In genomic region chr5:125699860-125700259, GRCh38 we compare ENCODE assay signal across 18 cellular contexts.
DNase-seq lines count a peak whose midpoint lies in the region; ATAC-seq and TF ChIP-seq lines count a peak whose summit lies in the region.
"Had no signal": no experiment of that assay in that cellular context is flagged by ENCODE, and none has a peak within 500 bp of the region (broad histone marks: within the 10 kb centered on the region; RNA-seq: fewer than 3 reads in every experiment).

No MANE protein-coding gene starts in this region.

- H2BK120ac ChIP-seq in IMR-90 (ENCODE audit: low read depth, low read length) = no peak overlapping the region

- H3K36me3 Mint-ChIP-seq in Caco-2 (ENCODE audit: insufficient read depth, unreplicated experiment) = no peaks in the 10 kb centered on the region
- peaks cover 13% of the 10 kb centered on the region for H3K36me3 Mint-ChIP-seq in brain
- peaks cover 12% of the 10 kb centered on the region for H3K36me3 Mint-ChIP-seq in nephron (ENCODE audit: low read depth)
- no peaks in the 10 kb centered on the region for H3K36me3 Mint-ChIP-seq in HFFc6 (ENCODE audit: low read depth)
- H3K36me3 Mint-ChIP-seq: stimulated activated effector memory CD8-positive, alpha-beta T cell treated with anti-CD3 and anti-CD28 coated beads, Interleukin-12 subunit alpha, Interleukin-12 subunit beta, amount 100 ng/mL, for 72 hours had no signal

- ATAC-seq in IMR-90 (ENCODE audit: low read depth) (no peak), HG02884 (IDR thresholded peaks at IDR 0.05; ENCODE audit: unreplicated experiment) (no peak)
- ATAC-seq: stimulated activated effector memory CD8-positive, alpha-beta T cell treated with anti-CD3 and anti-CD28 coated beads, Interleukin-12 subunit alpha, Interleukin-12 subunit beta, amount 100 ng/mL, for 72 hours had no signal

- H3K4me1 ChIP-seq in Caco-2 = peaks cover 36% of the 10 kb centered on the region
- peaks cover 3% of the 10 kb centered on the region; the same call in 1 of the 2 replicates for H3K4me1 ChIP-seq in IMR-90 (ENCODE audit: control insufficient read depth, insufficient read depth, low read length)

- H2AFZ ChIP-seq in IMR-90 (replicated peaks; ENCODE audit: low read length, poor library complexity) = no peak overlapping the region

- in situ Hi-C loops in IMR-90 (cut with MboI; ENCODE audit: low sequenced_read_pairs) = no loop called here

- POLR2A ChIA-PET in Caco-2 (lab: Charles Lee) = interaction anchor here (0.6 to 1.4 kb wide), 2 partner anchors 17 to 1119 kb away, joined by 4 to 7 read pairs; no protein-coding TSS in a partner anchor
- POLR2A ChIA-PET in IMR-90 (lab: Charles Lee; ENCODE audit: unreplicated experiment) = no interaction called here

- H3K27ac Mint-ChIP-seq in Caco-2 (ENCODE audit: unreplicated experiment) (peak overlapping the region; percentile 94), brain (peak overlapping the region in 4 of 5 experiments; percentile 29 to 87 (median 76)), nephron (peak overlapping the region; percentile 91 to 95 (median 94)), HFFc6 (no peak overlapping the region)
- H3K27ac Mint-ChIP-seq: activated naive CD4-positive, alpha-beta T cell treated with anti-CD3 and anti-CD28 coated beads for 36 hours; stimulated activated effector memory CD8-positive, alpha-beta T cell treated with anti-CD3 and anti-CD28 coated beads, Interleukin-12 subunit alpha, Interleukin-12 subunit beta, amount 100 ng/mL, for 72 hours had no signal

- H3K56ac ChIP-seq in IMR-90 (ENCODE audit: extremely low read depth, insufficient read depth, low read length) = no peak overlapping the region

- intact Hi-C loops in Caco-2 (cut with micrococcal nuclease; ENCODE audit: unreplicated experiment) = loop anchor here (1.0 kb wide), 2 partner anchors 17 to 31 kb away; no protein-coding TSS in a partner anchor
- intact Hi-C loops in IMR-90 (cut with micrococcal nuclease) = no loop called here

- no peak overlapping the region for H3K27ac ChIP-seq in IMR-90 (ENCODE audit: insufficient read depth, low read length)
- H3K27ac ChIP-seq: neutrophil had no signal

- TF ChIP-seq CTCF in Caco-2 (IDR thresholded peaks at IDR 0.05; ENCODE audit: insufficient read depth in 1 of 2, low read depth in 1 of 2, low read length in 1 of 2, severe bottlenecking in 1 of 2, unreplicated experiment in 1 of 2) (no peak), IMR-90 (conservative IDR thresholded peaks at IDR 0.05; ENCODE audit: low read depth, low read length) (no peak), brain (conservative IDR thresholded peaks at IDR 0.05) (no peak), nephron (IDR thresholded peaks at IDR 0.05; ENCODE audit: unreplicated experiment in 3 of 3) (no peak), HFFc6 (IDR thresholded peaks at IDR 0.05) (no peak)

- no TSS peak for BruUV-seq in Caco-2 (replicated peaks; lab: Mats Ljungman, UMichigan)
- BruUV-seq in IMR-90 (replicated peaks; lab: Mats Ljungman, UMichigan) = no TSS peak

- H2AK9ac ChIP-seq in IMR-90 (replicated peaks; ENCODE audit: low read depth, low read length, poor library complexity) = no peak overlapping the region

- no peak overlapping the region for H2BK5ac ChIP-seq in IMR-90 (ENCODE audit: low read depth, low read length, poor library complexity, severe bottlenecking)

- H4K8ac ChIP-seq in IMR-90 (ENCODE audit: low read depth in 2 of 2, low read length in 2 of 2) = peak overlapping the region in 1 of 2 experiments; percentile 20; a peak in 1 of 4 replicates

- no peak overlapping the region for H4K91ac ChIP-seq in IMR-90 (ENCODE audit: insufficient read depth, low read depth, low read length)

- H3K23ac ChIP-seq in IMR-90 (ENCODE audit: low read depth, low read length) = no peak overlapping the region

- WGBS in IMR-90 (ENCODE audit: extremely low coverage in 2 of 2, insufficient read length in 1 of 2), 2 experiments = no CpG with 5 or more reads among the region's 2 CpGs

- peak overlapping the region; percentile 16; the same call in 1 of the 2 replicates for H3K14ac ChIP-seq in IMR-90 (replicated peaks; ENCODE audit: low read depth, low read length)

- no peak overlapping the region for H3K18ac ChIP-seq in IMR-90 (ENCODE audit: low read depth, low read length)

- H3K36me3 ChIP-seq in Caco-2 (ENCODE audit: control insufficient read depth, insufficient read depth, low read length) (no peaks in the 10 kb centered on the region), IMR-90 (ENCODE audit: control insufficient read depth, insufficient read depth, low read length) (no peaks in the 10 kb centered on the region)
- H3K36me3 ChIP-seq: neutrophil, uterus had no signal

- H3K4me1 Mint-ChIP-seq in Caco-2 (ENCODE audit: low read depth, unreplicated experiment) = peaks cover 32% of the 10 kb centered on the region
- peaks cover 41% of the 10 kb centered on the region for H3K4me1 Mint-ChIP-seq in brain
- H3K4me1 Mint-ChIP-seq in nephron = peaks cover 48% of the 10 kb centered on the region
- no peaks in the 10 kb centered on the region for H3K4me1 Mint-ChIP-seq in HFFc6 (ENCODE audit: low read depth)
- H3K4me1 Mint-ChIP-seq: stimulated activated effector memory CD8-positive, alpha-beta T cell treated with anti-CD3 and anti-CD28 coated beads, Interleukin-12 subunit alpha, Interleukin-12 subunit beta, amount 100 ng/mL, for 72 hours had no signal

- dilution Hi-C loops in IMR-90 (cut with HindIII; ENCODE audit: low sequenced_read_pairs, unreplicated experiment) = no loop called here

- no peak overlapping the region for H3K4ac ChIP-seq in IMR-90 (ENCODE audit: low read depth, low read length)

- no peaks in the 10 kb centered on the region for H4K20me1 ChIP-seq in IMR-90 (ENCODE audit: insufficient read depth, low read length)

- H2AK5ac ChIP-seq in IMR-90 (ENCODE audit: low read depth, low read length) = no peak overlapping the region

- H3K27me3 Mint-ChIP-seq in Caco-2 (ENCODE audit: insufficient read depth, unreplicated experiment) (no peaks in the 10 kb centered on the region), brain (no peaks in the 10 kb centered on the region), nephron (ENCODE audit: low read depth) (peaks cover 4% of the 10 kb centered on the region), HFFc6 (ENCODE audit: insufficient read depth) (no peaks in the 10 kb centered on the region)

- H3K9me3 ChIP-seq in Caco-2 (peaks cover 5% of the 10 kb centered on the region; the same call in 1 of the 2 replicates), IMR-90 (ENCODE audit: control insufficient read depth, insufficient read depth, low read length) (no peaks in the 10 kb centered on the region)
- H3K9me3 ChIP-seq: body of pancreas, neutrophil had no signal

- CTCF ChIA-PET in Caco-2 (lab: Charles Lee) = interaction anchor here (0.6 kb wide), 1 partner anchor 17 kb away, joined by 3 read pairs; no protein-coding TSS in a partner anchor
- CTCF ChIA-PET in IMR-90 (lab: Yijun Ruan, JAX) = no interaction called here

- no peak for TF ChIP-seq RAD21 in IMR-90 (IDR thresholded peaks at IDR 0.05; ENCODE audit: low read length)

- no peaks in the 10 kb centered on the region for H3K79me1 ChIP-seq in IMR-90 (ENCODE audit: low read depth in 1 of 2, low read length in 2 of 2)

- no peak overlapping the region for H2BK15ac ChIP-seq in IMR-90 (ENCODE audit: low read depth, low read length)

- H3K9me1 ChIP-seq in IMR-90 (ENCODE audit: insufficient read depth, low read length) = no peaks in the 10 kb centered on the region

- no peak overlapping the region for H4K5ac ChIP-seq in IMR-90 (ENCODE audit: low read depth, low read length)

- H2BK20ac ChIP-seq in IMR-90 (ENCODE audit: low read depth, low read length) = 0 out of 2 replicates have a peak overlapping the region, but pooled peaks have one; percentile 1

- no peaks in the 10 kb centered on the region for H3K27me3 ChIP-seq in Caco-2 (replicated peaks; ENCODE audit: control insufficient read depth, insufficient read depth, low read length)
- no peaks in the 10 kb centered on the region for H3K27me3 ChIP-seq in IMR-90 (ENCODE audit: control insufficient read depth, insufficient read depth, low read length)
- H3K27me3 ChIP-seq: body of pancreas, neutrophil, uterus had no signal

- no peak for TF ChIP-seq POLR2A in IMR-90 (IDR thresholded peaks at IDR 0.05; ENCODE audit: low read depth, low read length)

- no peak overlapping the region; the same call in 1 of the 2 replicates for H3K4me3 ChIP-seq in Caco-2 (ENCODE audit: low read depth, low read length)
- H3K4me3 ChIP-seq in IMR-90 (ENCODE audit: insufficient read depth, low read depth, low read length) = no peak overlapping the region
- H3K4me3 ChIP-seq: body of pancreas, lung, skin epidermis, uterus had no signal

- no peak for DNase-seq in Caco-2
- no peak for DNase-seq in IMR-90
- DNase-seq in NCI-H2196 treated with DMSO at 0.1 percent for 48 hours (lab: John Stamatoyannopoulos, UW; ENCODE audit: unreplicated experiment) = no peak
- DNase-seq in HFFc6 = no peak
- no peak for DNase-seq in HPDE6-E6E7 (ENCODE audit: extremely low spot score)
- DNase-seq: activated CD4-positive, CD25-positive, alpha-beta regulatory T cell; activated naive CD4-positive, alpha-beta T cell treated with anti-CD3 and anti-CD28 coated beads for 36 hours; AML-193; NCI-H2171; uterus had no signal

- no peak overlapping the region for H3K9ac ChIP-seq in IMR-90 (ENCODE audit: low read depth, low read length)

- no peak overlapping the region for H3K4me2 ChIP-seq in IMR-90 (ENCODE audit: low read depth, low read length)

- H3K4me3 Mint-ChIP-seq in Caco-2 (ENCODE audit: unreplicated experiment) (peak overlapping the region; percentile 79), brain (peak overlapping the region in 1 of 5 experiments; percentile 46), nephron (no peak overlapping the region), HFFc6 (no peak overlapping the region)
- H3K4me3 Mint-ChIP-seq: activated naive CD4-positive, alpha-beta T cell treated with anti-CD3 and anti-CD28 coated beads for 36 hours; stimulated activated effector memory CD8-positive, alpha-beta T cell treated with anti-CD3 and anti-CD28 coated beads, Interleukin-12 subunit alpha, Interleukin-12 subunit beta, amount 100 ng/mL, for 72 hours had no signal

- H3K9me3 Mint-ChIP-seq in Caco-2 (ENCODE audit: unreplicated experiment) = peaks cover 19% of the 10 kb centered on the region
- peaks cover 13 to 18% (median 13%) of the 10 kb centered on the region in 5 experiments for H3K9me3 Mint-ChIP-seq in brain
- peaks cover 15% of the 10 kb centered on the region for H3K9me3 Mint-ChIP-seq in nephron
- peaks cover 22% of the 10 kb centered on the region for H3K9me3 Mint-ChIP-seq in HFFc6

TF ChIP-seq in IMR-90, 13 proteins besides CTCF, POLR2A, EP300 and RAD21 (continues in another document):
- TF ChIP-seq MXI1 (IDR thresholded peaks at IDR 0.05; ENCODE audit: borderline replicate concordance, low read depth, low read length) (no peak), SMC3 (IDR thresholded peaks at IDR 0.05; ENCODE audit: low read depth, low read length) (no peak), USF2 (IDR thresholded peaks at IDR 0.05; ENCODE audit: low read depth, low read length) (no peak)
